In genomic region chr13:92175330-92175729, GRCh38 we compare ENCODE assay signal across 8 cellular contexts.
A peak's percentile ranks its signal among the peaks of the same experiment; 100 is the strongest.
DNase-seq lines count a peak whose midpoint lies in the region; ATAC-seq and TF ChIP-seq lines count a peak whose summit lies in the region.

No MANE protein-coding gene starts in this region.

- TF ChIP-seq POLR2A in GM18505 (IDR thresholded peaks at IDR 0.05; ENCODE audit: borderline replicate concordance, extremely low read depth, insufficient read depth, insufficient read length): no peak

- H3K4me3 Mint-ChIP-seq in neural crest cell: no peak overlapping the region

- peak; percentile 26 for DNase-seq in COLO829 (ENCODE audit: low spot score)
- DNase-seq in HCEC 1CT: peak; percentile 10
- DNase-seq in NCI-H345 (lab: John Stamatoyannopoulos, UW): peak; percentile 29
- peak; percentile 78 for DNase-seq in brain microvascular endothelial cell
- peak; percentile 6 for DNase-seq in neural crest cell (ENCODE audit: low read depth, low spot score)
- no peak for DNase-seq in activated CD4-positive, alpha-beta T cell treated with anti-CD3 and anti-CD28 coated beads for 1 hour

- in situ Hi-C loops in brain microvascular endothelial cell (cut with HindIII; ENCODE audit: low pct_ligation_motif_present, low sequenced_read_pairs): no loop called here

- H3K4me1 Mint-ChIP-seq in neural crest cell: no peaks in the 10 kb centered on the region

- no peaks in the 10 kb centered on the region for H3K27me3 Mint-ChIP-seq in neural crest cell (ENCODE audit: low read depth)

- no peaks in the 10 kb centered on the region for H3K36me3 ChIP-seq in brain microvascular endothelial cell (replicated peaks)

- no peaks in the 10 kb centered on the region for H3K27me3 ChIP-seq in brain microvascular endothelial cell (replicated peaks)

- H3K27ac ChIP-seq in brain microvascular endothelial cell: no peak overlapping the region

- no peak overlapping the region for H3K27ac Mint-ChIP-seq in neural crest cell (ENCODE audit: unreplicated experiment)

- peak; percentile 74 for TF ChIP-seq CTCF in brain microvascular endothelial cell (IDR thresholded peaks at IDR 0.05; ENCODE audit: low read depth, low read length, missing control alignments)
- peak; percentile 63 for TF ChIP-seq CTCF in neural crest cell (conservative IDR thresholded peaks at IDR 0.05)

- H3K4me3 ChIP-seq in brain microvascular endothelial cell (ENCODE audit: low read depth, low read length): no peak overlapping the region

- no peak for ATAC-seq in GM18505 (IDR thresholded peaks at IDR 0.05; ENCODE audit: unreplicated experiment)
- no peak for ATAC-seq in activated CD4-positive, CD25-positive, alpha-beta regulatory T cell treated with anti-CD3 and anti-CD28 coated beads, Interleukin-2, amount 50 U/mL, for 24 hours

- H3K9me3 Mint-ChIP-seq in neural crest cell: no peaks in the 10 kb centered on the region

- no peaks in the 10 kb centered on the region for H3K36me3 Mint-ChIP-seq in neural crest cell (ENCODE audit: low read depth)
